Comparison of ENCODE assay signal across 23 cellular contexts in the genomic region with DNA sequence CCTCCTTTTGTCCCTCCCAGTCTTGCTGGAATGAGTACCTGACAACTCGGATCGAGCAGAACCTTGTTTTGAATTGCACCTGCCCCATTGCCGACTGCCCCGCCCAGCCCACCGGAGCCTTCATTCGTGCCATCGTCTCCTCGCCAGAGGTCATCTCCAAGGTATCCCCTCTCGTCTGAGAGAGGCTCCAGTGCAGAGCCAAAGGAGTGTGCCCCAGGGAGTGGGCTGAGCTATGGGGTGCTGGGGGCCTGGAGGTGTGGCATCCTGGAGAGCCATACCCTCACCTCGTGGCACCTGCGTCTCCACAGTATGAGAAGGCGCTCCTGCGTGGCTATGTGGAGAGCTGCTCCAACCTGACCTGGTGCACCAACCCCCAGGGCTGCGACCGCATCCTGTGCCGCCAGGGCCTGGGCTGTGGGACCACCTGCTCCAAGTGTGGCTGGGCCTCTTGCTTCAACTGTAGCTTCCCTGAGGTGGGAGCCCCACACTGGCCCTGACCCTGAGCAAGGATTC. TPM values are rescaled to one million over a fixed set of nuclear protein-coding genes. Genes with fewer than 3 reads are reported as not detected.
DNase-seq lines count a peak whose midpoint lies in the region; TF ChIP-seq lines count a peak whose summit lies in the region.
"Had no signal": no experiment of that assay in that cellular context is flagged by ENCODE, and none has a peak within 500 bp of the region (broad histone marks: within the 10 kb centered on the region; RNA-seq: fewer than 3 reads in every experiment).

No MANE protein-coding gene starts in this region.

- intact Hi-C loops in uterus (cut with DNase I; ENCODE audit: low total_unique reads) = no loop called here

- H3K27me3 ChIP-seq in CD8-positive, alpha-beta memory T cell (ENCODE audit: insufficient read depth, low read length, poor library complexity, severe bottlenecking) = no peaks in the 10 kb centered on the region
- H3K27me3 ChIP-seq in osteoblast (ENCODE audit: insufficient read depth, low read length) (no peaks in the 10 kb centered on the region), MM.1S (replicated peaks; ENCODE audit: insufficient read depth, low read length) (no peaks in the 10 kb centered on the region), uterus (no peaks in the 10 kb centered on the region)
- H3K27me3 ChIP-seq: ovary had no signal

- no peak overlapping the region for H2AFZ ChIP-seq in osteoblast (ENCODE audit: low read length)
- no peak overlapping the region for H2AFZ ChIP-seq in MM.1S (ENCODE audit: low read length)

- POLR2A ChIA-PET in CD8-positive, alpha-beta memory T cell (lab: Charles Lee) = interaction anchor here (0.7 kb wide), 1 partner anchor 9 kb away, joined by 3 read pairs; the partner anchor contains the start of gene DNPH1

- H3K4me3 Mint-ChIP-seq in CD8-positive, alpha-beta memory T cell = peak overlapping the region in 1 of 7 donors; percentile 67
- no peak overlapping the region for H3K4me3 Mint-ChIP-seq in chondrocyte (ENCODE audit: unreplicated experiment)
- H3K4me3 Mint-ChIP-seq: activated T-cell treated with anti-CD3 and anti-CD28 coated beads, Interleukin-2, amount 50 U/mL, for 72 hours; HFFc6; nephron; WTC11 had no signal

- peaks cover 11 to 69% (median 14%) of the 10 kb centered on the region in 3 donors for H3K36me3 Mint-ChIP-seq in CD8-positive, alpha-beta memory T cell
- peaks cover 16% of the 10 kb centered on the region for H3K36me3 Mint-ChIP-seq in chondrocyte (ENCODE audit: low read depth)

- H3K27ac ChIP-seq in CD8-positive, alpha-beta memory T cell (ENCODE audit: low read depth, low read length) = no peak overlapping the region
- H3K27ac ChIP-seq in KOPT-K1 (ENCODE audit: low read depth, low read length, poor library complexity, severe bottlenecking) (peak overlapping the region; percentile 66), osteoblast (ENCODE audit: low read depth, low read length) (no peak overlapping the region), MM.1S (ENCODE audit: low read length) (no peak overlapping the region), uterus (no peak overlapping the region)
- H3K27ac ChIP-seq: left ventricle myocardium inferior, ovary had no signal

- H3K9ac ChIP-seq in MM.1S (ENCODE audit: low read length) = no peak overlapping the region

- no peak for DNase-seq in CD8-positive, alpha-beta memory T cell
- DNase-seq in chondrocyte (ENCODE audit: low spot score) (peak; percentile 76), osteoblast (ENCODE audit: insufficient read length, low spot score, missing footprints) (peak; percentile 79), MM.1S (no peak), pons (ENCODE audit: low spot score) (no peak), uterus (no peak)
- DNase-seq: activated CD4-positive, alpha-beta T cell treated with anti-CD3 and anti-CD28 coated beads, Interleukin-2, amount 50 U/mL, for 1 hour; activated T-cell treated with anti-CD3 and anti-CD28 coated beads, Interleukin-2, amount 50 U/mL, for 72 hours; C1 segment of cervical spinal cord; EL; HFFc6; Kasumi-1; left ventricle myocardium inferior; MV-4-11; ovary; retina; stimulated activated CD4-positive, alpha-beta T cell treated with anti-CD3 and anti-CD28 coated beads, Interleukin-2, amount 100 ng/mL, for 24 hours had no signal

- H3K4me2 ChIP-seq in osteoblast (ENCODE audit: insufficient read depth, low read length) (no peak overlapping the region), MM.1S (ENCODE audit: low read depth, low read length) (no peak overlapping the region)
- H3K4me2 ChIP-seq: smooth muscle cell had no signal

- H3K9me3 ChIP-seq in CD8-positive, alpha-beta memory T cell (ENCODE audit: low read length) = no peaks in the 10 kb centered on the region
- H3K9me3 ChIP-seq in KOPT-K1 (ENCODE audit: insufficient read depth, low read length, poor library complexity, severe bottlenecking) (no peaks in the 10 kb centered on the region), osteoblast (ENCODE audit: low read depth, low read length) (no peaks in the 10 kb centered on the region), MM.1S (replicated peaks; ENCODE audit: insufficient read depth, low read length) (no peaks in the 10 kb centered on the region), uterus (no peaks in the 10 kb centered on the region)
- H3K9me3 ChIP-seq: left ventricle myocardium inferior, ovary had no signal

- H3F3A ChIP-seq in MM.1S (ENCODE audit: insufficient read depth, low read length) = peaks cover 6% of the 10 kb centered on the region; the same call in 1 of the 2 replicates

- H4K20me1 ChIP-seq in osteoblast (ENCODE audit: insufficient read depth, low read length) = no peaks in the 10 kb centered on the region
- H4K20me1 ChIP-seq in MM.1S (ENCODE audit: insufficient read depth, low read length) = no peaks in the 10 kb centered on the region

- TF ChIP-seq CTCF in chondrocyte (IDR thresholded peaks at IDR 0.05) (no peak), osteoblast (IDR thresholded peaks at IDR 0.05; ENCODE audit: extremely low read depth, low read depth, low read length) (no peak), MM.1S (IDR thresholded peaks at IDR 0.05; ENCODE audit: low read length) (no peak), uterus (IDR thresholded peaks at IDR 0.05) (no peak)

- no peaks in the 10 kb centered on the region for H3K9me2 ChIP-seq in MM.1S (replicated peaks; ENCODE audit: insufficient read depth, low read length)

- H3K27me3 Mint-ChIP-seq in CD8-positive, alpha-beta memory T cell = no peaks in the 10 kb centered on the region
- H3K27me3 Mint-ChIP-seq in chondrocyte (ENCODE audit: low read depth) = no peaks in the 10 kb centered on the region

- peaks cover 26% of the 10 kb centered on the region for H3K4me1 ChIP-seq in CD8-positive, alpha-beta memory T cell (ENCODE audit: insufficient read depth, low read length)
- H3K4me1 ChIP-seq in osteoblast (ENCODE audit: insufficient read depth, low read length) (no peaks in the 10 kb centered on the region), MM.1S (ENCODE audit: low read length) (peaks cover 13% of the 10 kb centered on the region), uterus (no peaks in the 10 kb centered on the region)

- no peaks in the 10 kb centered on the region for H3K9me3 Mint-ChIP-seq in CD8-positive, alpha-beta memory T cell
- no peaks in the 10 kb centered on the region for H3K9me3 Mint-ChIP-seq in chondrocyte (ENCODE audit: low read depth)
- H3K9me3 Mint-ChIP-seq: activated T-cell treated with anti-CD3 and anti-CD28 coated beads, Interleukin-2, amount 50 U/mL, for 72 hours; HFFc6; nephron; WTC11 had no signal

- H3K27ac Mint-ChIP-seq in CD8-positive, alpha-beta memory T cell = peak overlapping the region in 6 of 8 donors; percentile 17 to 98 (median 68)
- no peak overlapping the region for H3K27ac Mint-ChIP-seq in chondrocyte (ENCODE audit: unreplicated experiment)
- H3K27ac Mint-ChIP-seq: activated T-cell treated with anti-CD3 and anti-CD28 coated beads, Interleukin-2, amount 50 U/mL, for 72 hours; HFFc6; nephron; WTC11 had no signal

- H3K79me2 ChIP-seq in osteoblast (ENCODE audit: insufficient read depth, low read length) (no peaks in the 10 kb centered on the region), MM.1S (ENCODE audit: low read length) (no peaks in the 10 kb centered on the region)

- H3K4me3 ChIP-seq in CD8-positive, alpha-beta memory T cell (ENCODE audit: low read length) = no peak overlapping the region
- H3K4me3 ChIP-seq in osteoblast (ENCODE audit: insufficient read depth, low read length) (no peak overlapping the region), MM.1S (ENCODE audit: low read length) (no peak overlapping the region), uterus (no peak overlapping the region)
- H3K4me3 ChIP-seq: left ventricle myocardium inferior, ovary, smooth muscle cell had no signal

- CTCF ChIA-PET in CD8-positive, alpha-beta memory T cell (lab: Charles Lee) = interaction anchor here (3.5 kb wide), 1 partner anchor 9 kb away, joined by 24 read pairs; the partner anchor contains the start of gene DNPH1

- no peaks in the 10 kb centered on the region for H3K36me3 ChIP-seq in CD8-positive, alpha-beta memory T cell (ENCODE audit: insufficient read depth, low read length)
- peaks cover 62% of the 10 kb centered on the region for H3K36me3 ChIP-seq in KOPT-K1 (ENCODE audit: insufficient read depth, low read length)
- peaks cover 28% of the 10 kb centered on the region for H3K36me3 ChIP-seq in osteoblast (ENCODE audit: insufficient read depth, low read length)
- no peaks in the 10 kb centered on the region for H3K36me3 ChIP-seq in MM.1S (replicated peaks; ENCODE audit: insufficient read depth, low read length)
- no peaks in the 10 kb centered on the region for H3K36me3 ChIP-seq in uterus
- H3K36me3 ChIP-seq: ovary had no signal

- TF ChIP-seq POLR2A in uterus (IDR thresholded peaks at IDR 0.05) = no peak

- H3K4me1 Mint-ChIP-seq in CD8-positive, alpha-beta memory T cell = peaks cover 17 to 41% (median 29%) of the 10 kb centered on the region in 3 donors
- H3K4me1 Mint-ChIP-seq in chondrocyte (ENCODE audit: low read depth) = peaks cover 8% of the 10 kb centered on the region

RNA-seq across cellular contexts. Expression of gene DNPH1, which starts 8.8 kb away (rescaled TPM):
- 10 to 100 TPM; 68.2 to 68.3 TPM for total RNA-seq in CD8-positive, alpha-beta memory T cell
- polyA plus RNA-seq in CD8-positive, alpha-beta memory T cell = 80.0 TPM
- total RNA-seq in chondrocyte (22.8 to 34.1 TPM (median 24.5 TPM) in 3 replicates), osteoblast (32.9 and 33.3 TPM in 2 replicates), uterus (10 to 100 TPM; 23.4 to 68.4 (median 33.2) TPM)

RNA-seq across cellular contexts. Expression of gene TTBK1, which starts 22.8 kb away (rescaled TPM):
- 1 to 10 TPM; 1.1 to 1.2 TPM for total RNA-seq in CD8-positive, alpha-beta memory T cell
- not detected for polyA plus RNA-seq in CD8-positive, alpha-beta memory T cell
- total RNA-seq in chondrocyte (0.07 TPM in 1 of 3 replicates, not detected in the others), osteoblast (under 0.01 TPM in 1 of 2 replicates, not detected in the other), uterus (under 1 TPM in 2 of 4 donors, not detected in 2; 0.06 to 0.14 TPM)
- total RNA-seq: HFFc6, NCI-H460, smooth muscle cell, ureter had no signal
- polyA plus RNA-seq: smooth muscle cell had no signal

RNA-seq across cellular contexts. Expression of gene CUL9, which starts 38.5 kb away (rescaled TPM):
- total RNA-seq in CD8-positive, alpha-beta memory T cell = 10 to 100 TPM; 35.3 to 38.3 TPM
- 9.0 TPM for polyA plus RNA-seq in CD8-positive, alpha-beta memory T cell
- total RNA-seq in chondrocyte (17.5 to 36.6 TPM (median 19.8 TPM) in 3 replicates), osteoblast (34.4 and 34.5 TPM in 2 replicates), uterus (10 to 100 TPM; 31.0 to 52.6 (median 38.8) TPM)

RNA-seq across cellular contexts. Expression of gene SRF, which starts 49.4 kb away (rescaled TPM):
- 10 to 100 TPM; 55.1 to 57.4 TPM for total RNA-seq in CD8-positive, alpha-beta memory T cell
- polyA plus RNA-seq in CD8-positive, alpha-beta memory T cell = 8.0 TPM
- total RNA-seq in chondrocyte (42.2 to 43.9 TPM (median 42.7 TPM) in 3 replicates), osteoblast (17.7 and 20.6 TPM in 2 replicates), uterus (100 to 1,000 TPM in 1 of 4 donors, 10 to 100 TPM in 3; 18.2 to 109 (median 36.9) TPM)

Comparison
In these comparisons a context has a peak if more than half of its experiments do, and no peak if none do; other contexts are left out.
1. DNase-seq: peak in chondrocyte (single experiment) and osteoblast (single experiment); none in CD8-positive, alpha-beta memory T cell (0 of 5), MM.1S (single experiment), pons (single experiment) and uterus (0 of 2).